In the genomic region with DNA sequence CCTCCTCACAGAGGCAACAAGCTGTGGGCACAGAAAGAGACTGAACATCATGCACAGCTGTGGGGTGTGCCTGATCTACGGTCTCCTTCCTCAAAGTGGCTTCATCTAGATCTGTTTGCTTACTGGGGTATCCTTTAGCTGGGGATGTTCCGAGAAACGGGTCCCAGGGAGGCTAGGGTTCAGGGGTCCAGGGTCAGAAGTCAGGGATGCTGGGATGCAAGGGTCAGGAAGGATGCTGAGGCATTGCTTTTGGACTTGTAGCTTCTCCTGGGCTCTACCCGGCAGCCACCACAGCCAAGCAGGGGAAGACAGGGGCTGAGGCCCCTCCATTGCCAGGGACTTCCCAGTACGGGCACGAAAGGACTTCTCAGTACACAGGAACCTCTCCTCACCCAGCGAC, we compare ENCODE assay signal across 31 cellular contexts. TPM values are rescaled to one million over a fixed set of nuclear protein-coding genes. Genes with fewer than 3 reads are reported as not detected.
"Had no signal": no experiment of that assay in that cellular context is flagged by ENCODE, and none has a peak within 500 bp of the region (broad histone marks: within the 10 kb centered on the region; RNA-seq: fewer than 3 reads in every experiment).

No MANE protein-coding gene starts in this region.

- H3K9me3 ChIP-seq: ascending aorta, colonic mucosa, esophagus squamous epithelium, gastroesophageal sphincter had no signal

- H3K27ac ChIP-seq: ascending aorta, brain microvascular endothelial cell, colonic mucosa, epithelial cell of prostate, esophagus squamous epithelium, gastroesophageal sphincter had no signal

- H3K4me3 ChIP-seq: ascending aorta, colonic mucosa, esophagus squamous epithelium, gastroesophageal sphincter had no signal

- DNase-seq: activated CD4-positive, alpha-beta memory T cell treated with anti-CD3 and anti-CD28 coated beads, Interleukin-2, amount 10 ng/mL, durations not matched to agents 7 days and 5 days; activated CD4-positive, alpha-beta T cell treated with anti-CD3 and anti-CD28 coated beads for 36 hours; activated CD4-positive, alpha-beta T cell treated with anti-CD3 and anti-CD28 coated beads, Interleukin-2, amount 10 ng/mL, durations not matched to agents 24 days and 14 days; activated CD4-positive, CD25-positive, alpha-beta regulatory T cell; activated CD4-positive, CD25-positive, alpha-beta regulatory T cell treated with anti-CD3 and anti-CD28 coated beads, Interleukin-2, amount 50 U/mL, for 72 hours; activated CD8-positive, alpha-beta memory T cell treated with anti-CD3 and anti-CD28 coated beads, Interleukin-2, amount 50 U/mL, for 48 hours; activated gamma-delta T cell; activated naive CD4-positive, alpha-beta T cell; activated naive CD4-positive, alpha-beta T cell treated with anti-CD3 and anti-CD28 coated beads, Interleukin-2, amount 10 ng/mL, durations not matched to agents 7 days and 5 days; activated naive CD8-positive, alpha-beta T cell treated with anti-CD3 and anti-CD28 coated beads, Interleukin-2, amount 10 ng/mL, durations not matched to agents 7 days and 5 days; activated T-cell treated with anti-CD3 and anti-CD28 coated beads for 4 hours; activated T-cell treated with anti-CD3 and anti-CD28 coated beads, Interleukin-2, amount 50 U/mL, for 24 hours; activated T-cell treated with anti-CD3 and anti-CD28 coated beads, Interleukin-2, amount 50 U/mL, for 72 hours; brain microvascular endothelial cell; central memory CD4-positive, alpha-beta T cell; cerebellar nuclear complex; colonic mucosa; effector CD8-positive, alpha-beta T cell; esophagus squamous epithelium; foreskin melanocyte; T-helper 2 cell had no signal

- ATAC-seq: activated CD4-positive, alpha-beta T cell treated with anti-CD3 and anti-CD28 coated beads for 36 hours; activated naive CD4-positive, alpha-beta T cell treated with anti-CD3 and anti-CD28 coated beads, Interleukin-2, amount 50 U/mL, for 72 hours; activated T-cell treated with anti-CD3 and anti-CD28 coated beads, Interleukin-2, amount 50 U/mL, for 72 hours; gastroesophageal sphincter had no signal

- H3K36me3 ChIP-seq: ascending aorta, brain microvascular endothelial cell, colonic mucosa, esophagus squamous epithelium, gastroesophageal sphincter had no signal

- H3K27me3 ChIP-seq: ascending aorta, colonic mucosa had no signal

- H3K4me1 ChIP-seq: ascending aorta, colonic mucosa, esophagus squamous epithelium, gastroesophageal sphincter had no signal

RNA-seq across cellular contexts. Expression of gene CD300LG, which starts 6.6 kb away (rescaled TPM):
- total RNA-seq: activated CD4-positive, alpha-beta memory T cell treated with anti-CD3 and anti-CD28 coated beads, Interleukin-2, amount 10 ng/mL, durations not matched to agents 7 days and 5 days; activated CD4-positive, alpha-beta T cell treated with anti-CD3 and anti-CD28 coated beads for 36 hours; activated CD4-positive, alpha-beta T cell treated with anti-CD3 and anti-CD28 coated beads, Interleukin-2, amount 10 ng/mL, durations not matched to agents 24 days and 14 days; activated naive CD4-positive, alpha-beta T cell treated with anti-CD3 and anti-CD28 coated beads, Interleukin-2, amount 50 U/mL, for 72 hours; activated naive CD8-positive, alpha-beta T cell treated with anti-CD3 and anti-CD28 coated beads, Interleukin-2, amount 10 ng/mL, durations not matched to agents 7 days and 5 days; activated T-cell treated with anti-CD3 and anti-CD28 coated beads, Interleukin-2, amount 50 U/mL, for 72 hours; dermis microvascular lymphatic vessel endothelial cell; endothelial cell of umbilical vein; fibroblast of lung; fibroblast of villous mesenchyme; glomerular endothelial cell; T-helper 1 cell treated with Interleukin-12 subunit alpha and Interleukin-12 subunit beta and Interleukin-4 antibody, amounts not matched to agents 30 ng/mL and 1 ng/mL, for 36 hours had no signal
- polyA plus RNA-seq: endothelial cell of umbilical vein, fibroblast of lung had no signal

RNA-seq across cellular contexts. Expression of gene MPP3, which starts 20.6 kb away (rescaled TPM):
- total RNA-seq: activated CD4-positive, alpha-beta memory T cell treated with anti-CD3 and anti-CD28 coated beads, Interleukin-2, amount 10 ng/mL, durations not matched to agents 7 days and 5 days; activated T-cell treated with anti-CD3 and anti-CD28 coated beads, Interleukin-2, amount 50 U/mL, for 72 hours; T-helper 1 cell treated with Interleukin-12 subunit alpha and Interleukin-12 subunit beta and Interleukin-4 antibody, amounts not matched to agents 30 ng/mL and 1 ng/mL, for 36 hours had no signal
